ENCODE assay signal across 21 cellular contexts in the genomic region with DNA sequence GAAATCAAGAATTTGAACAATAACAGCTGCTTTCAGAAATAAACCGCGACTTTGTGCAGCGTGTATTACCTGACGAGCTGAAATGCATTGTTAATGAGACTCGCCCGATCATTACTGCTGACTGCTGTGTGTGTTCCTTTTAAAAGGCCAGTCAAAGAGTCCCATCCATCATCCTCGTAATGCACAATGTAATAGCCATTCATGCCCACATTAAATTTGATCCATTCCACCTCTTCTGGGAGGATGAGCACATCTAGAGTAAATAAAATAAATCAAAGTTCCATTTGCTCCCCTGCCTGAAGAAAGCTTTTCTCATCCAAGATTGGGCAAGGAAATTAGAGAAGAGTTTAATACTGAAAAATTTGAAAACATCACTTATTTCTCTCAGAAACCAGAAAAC. TPM values are rescaled to one million over a fixed set of nuclear protein-coding genes. Genes with fewer than 3 reads are reported as not detected.
DNase-seq lines count a peak whose midpoint lies in the region; ATAC-seq and TF ChIP-seq lines count a peak whose summit lies in the region.
"Had no signal": no experiment of that assay in that cellular context is flagged by ENCODE, and none has a peak within 500 bp of the region (broad histone marks: within the 10 kb centered on the region; RNA-seq: fewer than 3 reads in every experiment).

No MANE protein-coding gene starts in this region.

- H3K27ac Mint-ChIP-seq in activated naive CD4-positive, alpha-beta T cell treated with anti-CD3 and anti-CD28 coated beads, Interleukin-2, amount 10 ng/mL, durations not matched to agents 7 days and 5 days = peak overlapping the region; percentile 42
- H3K27ac Mint-ChIP-seq in activated naive CD4-positive, alpha-beta T cell treated with anti-CD3 and anti-CD28 coated beads, Interleukin-2, amount 50 U/mL, for 72 hours = peak overlapping the region in 1 of 2 donors; percentile 11
- H3K27ac Mint-ChIP-seq in activated CD8-positive, alpha-beta T cell treated with anti-CD3 and anti-CD28 coated beads, Interleukin-2, amount 10 ng/mL, durations not matched to agents 7 days and 5 days = peak overlapping the region; percentile 6
- H3K27ac Mint-ChIP-seq in type B pancreatic cell = peak overlapping the region; percentile 70
- H3K27ac Mint-ChIP-seq: nephron had no signal

- H3K4me3 Mint-ChIP-seq in activated naive CD4-positive, alpha-beta T cell treated with anti-CD3 and anti-CD28 coated beads, Interleukin-2, amount 10 ng/mL, durations not matched to agents 7 days and 5 days = no peak overlapping the region
- H3K4me3 Mint-ChIP-seq in activated CD8-positive, alpha-beta T cell treated with anti-CD3 and anti-CD28 coated beads, Interleukin-2, amount 10 ng/mL, durations not matched to agents 7 days and 5 days = no peak overlapping the region
- no peak overlapping the region for H3K4me3 Mint-ChIP-seq in type B pancreatic cell
- H3K4me3 Mint-ChIP-seq: activated naive CD8-positive, alpha-beta T cell treated with anti-CD3 and anti-CD28 coated beads for 36 hours; nephron had no signal

- CTCF ChIA-PET in activated naive CD4-positive, alpha-beta T cell treated with anti-CD3 and anti-CD28 coated beads, Interleukin-2, amount 10 ng/mL, durations not matched to agents 7 days and 5 days (lab: Charles Lee) = interaction anchor here (1.1 kb wide), 1 partner anchor 83 kb away, joined by 3 read pairs; no protein-coding TSS in a partner anchor
- CTCF ChIA-PET in activated CD8-positive, alpha-beta T cell treated with anti-CD3 and anti-CD28 coated beads, Interleukin-2, amount 10 ng/mL, durations not matched to agents 7 days and 5 days (lab: Charles Lee) = interaction anchor here (0.9 to 1.9 kb wide), 5 partner anchors 9 to 357 kb away, joined by 3 to 5 read pairs (median 3); no protein-coding TSS in a partner anchor

- no peak for DNase-seq in activated naive CD4-positive, alpha-beta T cell treated with anti-CD3 and anti-CD28 coated beads, Interleukin-2, amount 10 ng/mL, durations not matched to agents 7 days and 5 days
- no peak for DNase-seq in activated naive CD4-positive, alpha-beta T cell treated with anti-CD3 and anti-CD28 coated beads, Interleukin-2, amount 50 U/mL, for 72 hours (ENCODE audit: low spot score in 2 of 2)
- DNase-seq in NCI-H187 treated with DMSO at 0.1 percent for 48 hours (lab: John Stamatoyannopoulos, UW) (peak; percentile 86), type B pancreatic cell (ENCODE audit: extremely low spot score, unreplicated experiment) (no peak), C1 segment of cervical spinal cord (lab: John Stamatoyannopoulos, UW) (no peak), T-helper 2 cell (no peak)
- DNase-seq in activated CD8-positive, alpha-beta T cell treated with anti-CD3 and anti-CD28 coated beads, Interleukin-2, amount 10 ng/mL, durations not matched to agents 7 days and 5 days = no peak
- DNase-seq: activated CD4-positive, alpha-beta T cell treated with anti-CD3 and anti-CD28 coated beads for 48 hours; activated naive CD8-positive, alpha-beta T cell treated with anti-CD3 and anti-CD28 coated beads for 36 hours; effector CD8-positive, alpha-beta T cell; IMR-90; mesenchymal stem cell; NCI-H2029; NCI-H524; SIG-M5; sigmoid colon; T-helper 1 cell had no signal

- H3K27me3 Mint-ChIP-seq in activated naive CD4-positive, alpha-beta T cell treated with anti-CD3 and anti-CD28 coated beads, Interleukin-2, amount 10 ng/mL, durations not matched to agents 7 days and 5 days = no peaks in the 10 kb centered on the region
- H3K27me3 Mint-ChIP-seq in activated CD8-positive, alpha-beta T cell treated with anti-CD3 and anti-CD28 coated beads, Interleukin-2, amount 10 ng/mL, durations not matched to agents 7 days and 5 days (ENCODE audit: low read depth) = no peaks in the 10 kb centered on the region
- no peaks in the 10 kb centered on the region for H3K27me3 Mint-ChIP-seq in type B pancreatic cell
- H3K27me3 Mint-ChIP-seq: activated naive CD8-positive, alpha-beta T cell treated with anti-CD3 and anti-CD28 coated beads for 36 hours had no signal

- no peaks in the 10 kb centered on the region for H3K4me1 Mint-ChIP-seq in activated naive CD4-positive, alpha-beta T cell treated with anti-CD3 and anti-CD28 coated beads, Interleukin-2, amount 10 ng/mL, durations not matched to agents 7 days and 5 days
- H3K4me1 Mint-ChIP-seq in activated CD8-positive, alpha-beta T cell treated with anti-CD3 and anti-CD28 coated beads, Interleukin-2, amount 10 ng/mL, durations not matched to agents 7 days and 5 days (ENCODE audit: low read depth) = no peaks in the 10 kb centered on the region
- peaks cover 11% of the 10 kb centered on the region for H3K4me1 Mint-ChIP-seq in type B pancreatic cell (ENCODE audit: unreplicated experiment)
- H3K4me1 Mint-ChIP-seq: nephron had no signal

- peaks cover 74% of the 10 kb centered on the region for H3K36me3 Mint-ChIP-seq in activated naive CD4-positive, alpha-beta T cell treated with anti-CD3 and anti-CD28 coated beads, Interleukin-2, amount 10 ng/mL, durations not matched to agents 7 days and 5 days
- peaks cover 22 to 25% of the 10 kb centered on the region in 2 donors for H3K36me3 Mint-ChIP-seq in activated naive CD4-positive, alpha-beta T cell treated with anti-CD3 and anti-CD28 coated beads, Interleukin-2, amount 50 U/mL, for 72 hours
- H3K36me3 Mint-ChIP-seq in activated CD8-positive, alpha-beta T cell treated with anti-CD3 and anti-CD28 coated beads, Interleukin-2, amount 10 ng/mL, durations not matched to agents 7 days and 5 days (ENCODE audit: low read depth) = peaks cover 67% of the 10 kb centered on the region
- peaks cover 53% of the 10 kb centered on the region for H3K36me3 Mint-ChIP-seq in type B pancreatic cell

- no peak for ATAC-seq in activated naive CD4-positive, alpha-beta T cell treated with anti-CD3 and anti-CD28 coated beads, Interleukin-2, amount 50 U/mL, for 72 hours
- ATAC-seq in activated CD8-positive, alpha-beta T cell treated with anti-CD3 and anti-CD28 coated beads, Interleukin-2, amount 10 ng/mL, durations not matched to agents 7 days and 5 days = no peak
- ATAC-seq in GM21737 (IDR thresholded peaks at IDR 0.05; ENCODE audit: unreplicated experiment) = no peak
- ATAC-seq: gastroesophageal sphincter, GM12878 had no signal

- H3K9me3 Mint-ChIP-seq in activated naive CD4-positive, alpha-beta T cell treated with anti-CD3 and anti-CD28 coated beads, Interleukin-2, amount 10 ng/mL, durations not matched to agents 7 days and 5 days = no peaks in the 10 kb centered on the region
- H3K9me3 Mint-ChIP-seq in activated naive CD4-positive, alpha-beta T cell treated with anti-CD3 and anti-CD28 coated beads, Interleukin-2, amount 50 U/mL, for 72 hours = no peaks in the 10 kb centered on the region
- H3K9me3 Mint-ChIP-seq in activated CD8-positive, alpha-beta T cell treated with anti-CD3 and anti-CD28 coated beads, Interleukin-2, amount 10 ng/mL, durations not matched to agents 7 days and 5 days (ENCODE audit: insufficient read depth) = no peaks in the 10 kb centered on the region
- no peaks in the 10 kb centered on the region for H3K9me3 Mint-ChIP-seq in type B pancreatic cell
- H3K9me3 Mint-ChIP-seq: activated naive CD8-positive, alpha-beta T cell treated with anti-CD3 and anti-CD28 coated beads for 36 hours had no signal

- POLR2A ChIA-PET in activated CD8-positive, alpha-beta T cell treated with anti-CD3 and anti-CD28 coated beads, Interleukin-2, amount 10 ng/mL, durations not matched to agents 7 days and 5 days (lab: Charles Lee) = no interaction called here

- TF ChIP-seq CTCF in type B pancreatic cell (conservative IDR thresholded peaks at IDR 0.05) = no peak

RNA-seq across cellular contexts. Expression of gene ERAP1, which starts 22.0 kb away (rescaled TPM):
- total RNA-seq in activated naive CD4-positive, alpha-beta T cell treated with anti-CD3 and anti-CD28 coated beads, Interleukin-2, amount 50 U/mL, for 72 hours = 10 to 100 TPM; 80.8 to 98.1 TPM
- 100 to 1,000 TPM in 1 of 2 experiments, 10 to 100 TPM in 1; 98.4 to 105 TPM for total RNA-seq in activated CD8-positive, alpha-beta T cell treated with anti-CD3 and anti-CD28 coated beads, Interleukin-2, amount 10 ng/mL, durations not matched to agents 7 days and 5 days
- total RNA-seq in type B pancreatic cell (ENCODE audit: low replicate concordance) = 52.7 and 54.9 TPM in 2 replicates
